ENCODE assay signal across 1 cellular context in the genomic region with DNA sequence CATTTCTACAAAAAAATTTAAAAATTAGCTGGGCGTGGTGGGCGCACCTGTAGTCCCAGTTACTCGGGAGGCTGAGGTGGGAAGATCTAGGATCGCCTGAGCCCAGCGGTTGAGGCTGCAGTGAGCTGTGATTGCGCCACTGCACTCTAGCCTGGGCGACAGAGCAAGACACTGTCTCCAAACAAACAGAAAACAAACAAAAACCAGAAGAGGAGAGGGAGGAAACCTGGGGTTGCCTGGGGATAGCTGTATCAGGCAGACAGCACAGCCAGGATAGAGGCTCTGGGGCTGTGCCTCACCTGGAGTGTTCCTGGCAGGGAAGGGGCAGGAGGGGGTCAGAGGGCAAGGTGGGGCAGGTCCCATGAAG.
TF ChIP-seq lines count a peak whose summit lies in the region.

No MANE protein-coding gene starts in this region.

TF ChIP-seq in HepG2, 621 proteins besides CTCF, POLR2A, EP300 and RAD21 (continued from another document):
- TF ChIP-seq, protein P1, sequence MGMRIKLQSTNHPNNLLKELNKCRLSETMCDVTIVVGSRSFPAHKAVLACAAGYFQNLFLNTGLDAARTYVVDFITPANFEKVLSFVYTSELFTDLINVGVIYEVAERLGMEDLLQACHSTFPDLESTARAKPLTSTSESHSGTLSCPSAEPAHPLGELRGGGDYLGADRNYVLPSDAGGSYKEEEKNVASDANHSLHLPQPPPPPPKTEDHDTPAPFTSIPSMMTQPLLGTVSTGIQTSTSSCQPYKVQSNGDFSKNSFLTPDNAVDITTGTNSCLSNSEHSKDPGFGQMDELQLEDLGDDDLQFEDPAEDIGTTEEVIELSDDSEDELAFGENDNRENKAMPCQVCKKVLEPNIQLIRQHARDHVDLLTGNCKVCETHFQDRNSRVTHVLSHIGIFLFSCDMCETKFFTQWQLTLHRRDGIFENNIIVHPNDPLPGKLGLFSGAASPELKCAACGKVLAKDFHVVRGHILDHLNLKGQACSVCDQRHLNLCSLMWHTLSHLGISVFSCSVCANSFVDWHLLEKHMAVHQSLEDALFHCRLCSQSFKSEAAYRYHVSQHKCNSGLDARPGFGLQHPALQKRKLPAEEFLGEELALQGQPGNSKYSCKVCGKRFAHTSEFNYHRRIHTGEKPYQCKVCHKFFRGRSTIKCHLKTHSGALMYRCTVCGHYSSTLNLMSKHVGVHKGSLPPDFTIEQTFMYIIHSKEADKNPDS (CRISPR knock-in tag; IDR thresholded peaks at IDR 0.05): no peak; the same call in 1 of the 2 replicates
- TF ChIP-seq ZNF646 (CRISPR knock-in tag; IDR thresholded peaks at IDR 0.05) (no peak), TRIM22 (IDR thresholded peaks at IDR 0.05) (no peak), RORA (CRISPR knock-in tag; IDR thresholded peaks at IDR 0.05) (no peak), ZNF558 (CRISPR knock-in tag; IDR thresholded peaks at IDR 0.05; ENCODE audit: borderline replicate concordance) (no peak), FUBP1 (CRISPR knock-in tag; IDR thresholded peaks at IDR 0.05; ENCODE audit: borderline replicate concordance) (no peak), ELF1 (CRISPR knock-in tag; IDR thresholded peaks at IDR 0.05) (peak; percentile 47; the same call in 1 of the 2 replicates), ZNF484 (CRISPR knock-in tag; IDR thresholded peaks at IDR 0.05; ENCODE audit: borderline replicate concordance, low read depth) (no peak), JDP2 (CRISPR knock-in tag; IDR thresholded peaks at IDR 0.05; ENCODE audit: borderline replicate concordance) (no peak)
